Comparison of ENCODE assay signal across 1 cellular context in genomic region chr1:244163861-244164562, GRCh38.
TF ChIP-seq lines count a peak whose summit lies in the region.

No MANE protein-coding gene starts in this region.

TF ChIP-seq in H1, 55 proteins besides CTCF, POLR2A, EP300 and RAD21 (continued from another document):
- TF ChIP-seq POLR2AphosphoS5 (IDR thresholded peaks at IDR 0.05; ENCODE audit: low read depth, low read length) (no peak), CHD7 (IDR thresholded peaks at IDR 0.05; ENCODE audit: insufficient replicate concordance, low read length) (no peak), E2F6 (IDR thresholded peaks at IDR 0.05) (0 out of 2 replicates have a peak, but pooled peaks have one; percentile 17), JUN (IDR thresholded peaks at IDR 0.05; ENCODE audit: low read depth, low read length) (peak; percentile 83)
